3 cellular contexts compared by ENCODE assay signal in genomic region chr19:33978286-33978685, GRCh38.
"Had no signal": no experiment of that assay in that cellular context is flagged by ENCODE, and none has a peak within 500 bp of the region (broad histone marks: within the 10 kb centered on the region; RNA-seq: fewer than 3 reads in every experiment).

No MANE protein-coding gene starts in this region.

- ATAC-seq: GM12878 had no signal

- H3K4me3 ChIP-seq: GM12878 had no signal

- DNase-seq: GDM1, GF-D8 had no signal
